ENCODE assay signal across 9 cellular contexts in the genomic region with DNA sequence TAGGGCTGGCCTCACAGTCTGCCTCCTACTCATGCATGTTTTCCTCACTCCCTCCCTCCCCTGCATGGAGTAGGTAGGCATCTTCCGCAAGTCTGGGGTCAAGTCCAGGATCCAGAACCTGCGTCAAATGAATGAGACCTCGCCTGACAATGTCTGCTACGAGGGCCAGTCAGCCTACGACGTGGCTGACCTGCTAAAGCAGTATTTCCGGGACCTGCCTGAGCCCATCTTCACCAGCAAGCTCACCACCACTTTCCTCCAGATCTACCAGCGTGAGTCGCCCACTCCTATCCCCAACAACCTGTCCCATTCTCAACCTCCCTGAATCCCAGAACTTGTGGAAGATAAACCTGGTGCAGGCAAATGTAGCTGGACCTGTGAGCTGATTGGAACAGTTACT.
"Had no signal": no experiment of that assay in that cellular context is flagged by ENCODE, and none has a peak within 500 bp of the region (broad histone marks: within the 10 kb centered on the region; RNA-seq: fewer than 3 reads in every experiment).

No MANE protein-coding gene starts in this region.

- ATAC-seq: HCT116, K562 had no signal

- H3K27ac ChIP-seq: GM23248 had no signal

- H3K4me1 ChIP-seq: HAP-1 had no signal

- H3K36me3 ChIP-seq: HAP-1 had no signal

- H3K27ac Mint-ChIP-seq: HFFc6 had no signal

- H3K4me3 Mint-ChIP-seq: HFFc6 had no signal

- H3K4me3 ChIP-seq: GM23248, HAP-1, K562 had no signal

- H3K9me3 Mint-ChIP-seq: HFFc6 had no signal

- H3K9ac ChIP-seq: GM23248 had no signal

- DNase-seq: GM23248, GOT3, H7, HFFc6, IMR-90 had no signal

- H3K9me3 ChIP-seq: HAP-1 had no signal

- FAIRE-seq: HTR-8/SVneo, K562 had no signal

- H2AFZ ChIP-seq: GM23248 had no signal
